1 cellular context compared by ENCODE assay signal in the genomic region with DNA sequence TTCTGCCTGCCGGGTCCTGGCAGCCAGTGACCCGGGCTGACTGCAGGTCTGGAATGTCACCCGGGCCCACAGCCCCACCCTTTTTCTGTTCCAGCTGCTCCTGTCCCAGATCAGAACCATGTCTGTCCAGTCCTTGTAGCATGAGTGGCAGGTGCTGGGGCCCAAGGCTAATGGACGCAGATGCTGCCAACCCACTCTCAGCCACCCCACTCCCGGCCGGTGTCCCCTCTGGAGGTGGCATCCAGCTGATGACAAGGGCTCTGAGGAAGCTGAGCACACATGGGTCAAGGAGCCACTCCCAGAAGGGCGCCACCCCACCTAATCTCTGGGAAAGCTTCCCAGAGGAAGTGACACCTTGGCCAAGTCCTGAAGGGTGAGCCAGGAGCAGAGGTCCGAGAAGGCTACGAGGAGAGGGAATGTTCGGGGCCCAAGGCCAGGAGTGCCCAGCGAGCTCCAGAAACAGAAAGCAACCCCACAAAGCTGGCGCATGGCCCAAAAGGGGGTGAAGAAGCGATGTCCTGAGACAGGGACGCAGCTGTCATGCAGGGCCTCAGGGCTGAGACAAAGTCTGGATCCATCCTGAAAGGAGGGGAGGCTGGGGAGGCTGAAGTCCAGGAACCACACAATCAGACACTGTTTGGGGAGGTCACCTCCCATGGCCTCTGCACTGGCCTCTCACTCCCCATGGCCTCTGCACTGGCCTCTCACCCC.
TF ChIP-seq lines count a peak whose summit lies in the region.

No MANE protein-coding gene starts in this region.

TF ChIP-seq in WTC11, 78 proteins besides CTCF, POLR2A, EP300 and RAD21 (continued from another document):
- TF ChIP-seq, protein P1, sequence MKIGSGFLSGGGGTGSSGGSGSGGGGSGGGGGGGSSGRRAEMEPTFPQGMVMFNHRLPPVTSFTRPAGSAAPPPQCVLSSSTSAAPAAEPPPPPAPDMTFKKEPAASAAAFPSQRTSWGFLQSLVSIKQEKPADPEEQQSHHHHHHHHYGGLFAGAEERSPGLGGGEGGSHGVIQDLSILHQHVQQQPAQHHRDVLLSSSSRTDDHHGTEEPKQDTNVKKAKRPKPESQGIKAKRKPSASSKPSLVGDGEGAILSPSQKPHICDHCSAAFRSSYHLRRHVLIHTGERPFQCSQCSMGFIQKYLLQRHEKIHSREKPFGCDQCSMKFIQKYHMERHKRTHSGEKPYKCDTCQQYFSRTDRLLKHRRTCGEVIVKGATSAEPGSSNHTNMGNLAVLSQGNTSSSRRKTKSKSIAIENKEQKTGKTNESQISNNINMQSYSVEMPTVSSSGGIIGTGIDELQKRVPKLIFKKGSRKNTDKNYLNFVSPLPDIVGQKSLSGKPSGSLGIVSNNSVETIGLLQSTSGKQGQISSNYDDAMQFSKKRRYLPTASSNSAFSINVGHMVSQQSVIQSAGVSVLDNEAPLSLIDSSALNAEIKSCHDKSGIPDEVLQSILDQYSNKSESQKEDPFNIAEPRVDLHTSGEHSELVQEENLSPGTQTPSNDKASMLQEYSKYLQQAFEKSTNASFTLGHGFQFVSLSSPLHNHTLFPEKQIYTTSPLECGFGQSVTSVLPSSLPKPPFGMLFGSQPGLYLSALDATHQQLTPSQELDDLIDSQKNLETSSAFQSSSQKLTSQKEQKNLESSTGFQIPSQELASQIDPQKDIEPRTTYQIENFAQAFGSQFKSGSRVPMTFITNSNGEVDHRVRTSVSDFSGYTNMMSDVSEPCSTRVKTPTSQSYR (CRISPR knock-in tag; IDR thresholded peaks at IDR 0.05), result no peak
- TF ChIP-seq, protein P2, sequence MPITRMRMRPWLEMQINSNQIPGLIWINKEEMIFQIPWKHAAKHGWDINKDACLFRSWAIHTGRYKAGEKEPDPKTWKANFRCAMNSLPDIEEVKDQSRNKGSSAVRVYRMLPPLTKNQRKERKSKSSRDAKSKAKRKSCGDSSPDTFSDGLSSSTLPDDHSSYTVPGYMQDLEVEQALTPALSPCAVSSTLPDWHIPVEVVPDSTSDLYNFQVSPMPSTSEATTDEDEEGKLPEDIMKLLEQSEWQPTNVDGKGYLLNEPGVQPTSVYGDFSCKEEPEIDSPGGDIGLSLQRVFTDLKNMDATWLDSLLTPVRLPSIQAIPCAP (CRISPR knock-in tag; IDR thresholded peaks at IDR 0.05), result no peak
- no peak for TF ChIP-seq PRRX2 (CRISPR knock-in tag; IDR thresholded peaks at IDR 0.05)
- TF ChIP-seq ETV6 (CRISPR knock-in tag; IDR thresholded peaks at IDR 0.05), result no peak
- TF ChIP-seq CREM (CRISPR knock-in tag; IDR thresholded peaks at IDR 0.05), result no peak
- no peak for TF ChIP-seq CREB1 (CRISPR knock-in tag; IDR thresholded peaks at IDR 0.05)
- no peak for TF ChIP-seq ATF1 (CRISPR knock-in tag; IDR thresholded peaks at IDR 0.05)
- TF ChIP-seq, protein P3, sequence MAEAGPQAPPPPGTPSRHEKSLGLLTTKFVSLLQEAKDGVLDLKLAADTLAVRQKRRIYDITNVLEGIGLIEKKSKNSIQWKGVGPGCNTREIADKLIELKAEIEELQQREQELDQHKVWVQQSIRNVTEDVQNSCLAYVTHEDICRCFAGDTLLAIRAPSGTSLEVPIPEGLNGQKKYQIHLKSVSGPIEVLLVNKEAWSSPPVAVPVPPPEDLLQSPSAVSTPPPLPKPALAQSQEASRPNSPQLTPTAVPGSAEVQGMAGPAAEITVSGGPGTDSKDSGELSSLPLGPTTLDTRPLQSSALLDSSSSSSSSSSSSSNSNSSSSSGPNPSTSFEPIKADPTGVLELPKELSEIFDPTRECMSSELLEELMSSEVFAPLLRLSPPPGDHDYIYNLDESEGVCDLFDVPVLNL (CRISPR knock-in tag; IDR thresholded peaks at IDR 0.05; ENCODE audit: borderline replicate concordance, low read depth), result no peak
- TF ChIP-seq, protein P4, sequence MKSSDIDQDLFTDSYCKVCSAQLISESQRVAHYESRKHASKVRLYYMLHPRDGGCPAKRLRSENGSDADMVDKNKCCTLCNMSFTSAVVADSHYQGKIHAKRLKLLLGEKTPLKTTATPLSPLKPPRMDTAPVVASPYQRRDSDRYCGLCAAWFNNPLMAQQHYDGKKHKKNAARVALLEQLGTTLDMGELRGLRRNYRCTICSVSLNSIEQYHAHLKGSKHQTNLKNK (CRISPR knock-in tag; IDR thresholded peaks at IDR 0.05), result no peak
- TF ChIP-seq, protein P5, sequence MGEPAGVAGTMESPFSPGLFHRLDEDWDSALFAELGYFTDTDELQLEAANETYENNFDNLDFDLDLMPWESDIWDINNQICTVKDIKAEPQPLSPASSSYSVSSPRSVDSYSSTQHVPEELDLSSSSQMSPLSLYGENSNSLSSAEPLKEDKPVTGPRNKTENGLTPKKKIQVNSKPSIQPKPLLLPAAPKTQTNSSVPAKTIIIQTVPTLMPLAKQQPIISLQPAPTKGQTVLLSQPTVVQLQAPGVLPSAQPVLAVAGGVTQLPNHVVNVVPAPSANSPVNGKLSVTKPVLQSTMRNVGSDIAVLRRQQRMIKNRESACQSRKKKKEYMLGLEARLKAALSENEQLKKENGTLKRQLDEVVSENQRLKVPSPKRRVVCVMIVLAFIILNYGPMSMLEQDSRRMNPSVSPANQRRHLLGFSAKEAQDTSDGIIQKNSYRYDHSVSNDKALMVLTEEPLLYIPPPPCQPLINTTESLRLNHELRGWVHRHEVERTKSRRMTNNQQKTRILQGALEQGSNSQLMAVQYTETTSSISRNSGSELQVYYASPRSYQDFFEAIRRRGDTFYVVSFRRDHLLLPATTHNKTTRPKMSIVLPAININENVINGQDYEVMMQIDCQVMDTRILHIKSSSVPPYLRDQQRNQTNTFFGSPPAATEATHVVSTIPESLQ (CRISPR knock-in tag; IDR thresholded peaks at IDR 0.05), result no peak
- TF ChIP-seq, protein P6, sequence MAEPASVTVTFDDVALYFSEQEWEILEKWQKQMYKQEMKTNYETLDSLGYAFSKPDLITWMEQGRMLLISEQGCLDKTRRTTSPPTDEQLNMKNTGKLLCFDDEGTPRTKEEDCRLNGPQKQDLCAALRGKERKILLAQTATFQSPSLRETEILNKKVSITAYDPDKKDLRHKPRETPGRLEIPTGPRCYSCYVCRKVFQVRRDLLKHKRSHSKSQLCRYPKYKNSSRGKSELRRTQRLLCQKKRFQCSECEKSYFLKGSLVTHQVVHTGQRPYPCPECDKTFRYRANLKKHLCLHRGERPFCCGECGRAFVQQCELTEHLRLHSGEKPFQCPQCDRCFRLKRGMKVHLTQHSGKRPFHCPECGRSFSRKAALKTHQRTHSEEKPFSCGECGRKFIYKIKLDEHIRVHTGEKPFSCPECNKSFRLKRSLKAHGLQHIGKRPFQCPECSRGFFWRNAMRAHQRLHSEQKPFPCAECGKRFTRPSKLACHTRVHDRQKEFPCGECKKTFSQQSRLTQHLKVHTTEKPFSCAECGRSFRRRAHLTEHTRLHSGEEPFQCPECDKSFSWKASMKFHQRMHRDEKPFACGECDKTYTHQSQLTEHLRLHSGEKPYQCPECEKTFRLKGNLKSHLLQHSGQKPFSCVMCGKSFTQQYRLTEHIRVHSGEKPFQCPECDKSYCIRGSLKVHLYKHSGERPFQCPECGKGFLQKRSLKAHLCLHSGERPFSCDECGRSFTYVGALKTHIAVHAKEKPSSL (CRISPR knock-in tag; conservative IDR thresholded peaks at IDR 0.05), result no peak
- TF ChIP-seq, protein P7, sequence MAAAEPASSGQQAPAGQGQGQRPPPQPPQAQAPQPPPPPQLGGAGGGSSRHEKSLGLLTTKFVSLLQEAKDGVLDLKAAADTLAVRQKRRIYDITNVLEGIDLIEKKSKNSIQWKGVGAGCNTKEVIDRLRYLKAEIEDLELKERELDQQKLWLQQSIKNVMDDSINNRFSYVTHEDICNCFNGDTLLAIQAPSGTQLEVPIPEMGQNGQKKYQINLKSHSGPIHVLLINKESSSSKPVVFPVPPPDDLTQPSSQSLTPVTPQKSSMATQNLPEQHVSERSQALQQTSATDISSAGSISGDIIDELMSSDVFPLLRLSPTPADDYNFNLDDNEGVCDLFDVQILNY (CRISPR knock-in tag; IDR thresholded peaks at IDR 0.05), result no peak
- TF ChIP-seq ZNF121 (CRISPR knock-in tag; IDR thresholded peaks at IDR 0.05), result no peak
- TF ChIP-seq EMX1 (CRISPR knock-in tag; IDR thresholded peaks at IDR 0.05), result no peak
- TF ChIP-seq ZNF396 (CRISPR knock-in tag; IDR thresholded peaks at IDR 0.05; ENCODE audit: borderline replicate concordance), result no peak
- TF ChIP-seq NFATC4 (CRISPR knock-in tag; IDR thresholded peaks at IDR 0.05), result no peak
TF ChIP-seq in WTC11: peak in this region for 0.
